8 cellular contexts compared by ENCODE assay signal in genomic region chr13:107205318-107206112, GRCh38.
A peak's percentile ranks its signal among the peaks of the same experiment; 100 is the strongest.
DNase-seq lines count a peak whose midpoint lies in the region; ATAC-seq and TF ChIP-seq lines count a peak whose summit lies in the region.

No MANE protein-coding gene starts in this region.

- H3K27me3 ChIP-seq in GM23248 (replicated peaks; ENCODE audit: insufficient read depth), result no peaks in the 10 kb centered on the region
- H3K27me3 ChIP-seq in KMS-11 (ENCODE audit: insufficient read depth, low read depth), result no peaks in the 10 kb centered on the region
- no peaks in the 10 kb centered on the region for H3K27me3 ChIP-seq in heart left ventricle

- no peak overlapping the region for H2AFZ ChIP-seq in GM23248
- no peak overlapping the region for H2AFZ ChIP-seq in KMS-11 (ENCODE audit: low read depth)

- H3K9me2 ChIP-seq in GM23248 (ENCODE audit: insufficient read depth), result no peaks in the 10 kb centered on the region

- H3K4me1 ChIP-seq in GM23248 (ENCODE audit: insufficient read depth), result peaks cover 16% of the 10 kb centered on the region
- no peaks in the 10 kb centered on the region for H3K4me1 ChIP-seq in KMS-11 (ENCODE audit: low read depth, poor library complexity, severe bottlenecking)
- peaks cover 8 to 52% (median 22%) of the 10 kb centered on the region in 12 donors for H3K4me1 ChIP-seq in heart left ventricle

- in situ Hi-C loops in GM23248 (cut with MboI), result loop anchor here (10.0 kb wide), 3 partner anchors 449 to 959 kb away; no protein-coding TSS in a partner anchor

- no peaks in the 10 kb centered on the region for H3K36me3 ChIP-seq in GM23248 (ENCODE audit: low read depth)
- no peaks in the 10 kb centered on the region for H3K36me3 ChIP-seq in KMS-11 (ENCODE audit: insufficient read depth)
- no peaks in the 10 kb centered on the region for H3K36me3 ChIP-seq in heart left ventricle

- no peaks in the 10 kb centered on the region for H3K9me3 Mint-ChIP-seq in activated naive CD8-positive, alpha-beta T cell treated with anti-CD3 and anti-CD28 coated beads for 36 hours

- DNase-seq in GM10266 (ENCODE audit: extremely low spot score), result peak; percentile 63
- DNase-seq in GM23248, result peak; percentile 73
- DNase-seq in SK-N-DZ (ENCODE audit: low spot score), result peak; percentile 78
- peak; percentile 50 for DNase-seq in activated naive CD8-positive, alpha-beta T cell treated with anti-CD3 and anti-CD28 coated beads for 36 hours
- peak; percentile 48 to 74 (median 63) for DNase-seq in heart left ventricle
- DNase-seq in retinal pigment epithelial cell (ENCODE audit: low read depth), result no peak
- DNase-seq in posterior vena cava (ENCODE audit: low spot score), result no peak

- no peaks in the 10 kb centered on the region for H3K36me3 Mint-ChIP-seq in activated naive CD8-positive, alpha-beta T cell treated with anti-CD3 and anti-CD28 coated beads for 36 hours

- no peaks in the 10 kb centered on the region for H3F3A ChIP-seq in GM23248 (ENCODE audit: insufficient read depth)

- H3K27me3 Mint-ChIP-seq in activated naive CD8-positive, alpha-beta T cell treated with anti-CD3 and anti-CD28 coated beads for 36 hours, result peaks cover 13% of the 10 kb centered on the region

- intact Hi-C loops in heart left ventricle (cut with DNase I), result loop anchor here in 2 of 10 donors (1.0 to 10.0 kb wide), 4 partner anchors 67 to 950 kb away; no protein-coding TSS in a partner anchor
- intact Hi-C loops in posterior vena cava (cut with DNase I), result loop anchor here in 1 of 2 donors (10.0 kb wide), 1 partner anchor 949 kb away; no protein-coding TSS in a partner anchor

- H3K4me1 Mint-ChIP-seq in activated naive CD8-positive, alpha-beta T cell treated with anti-CD3 and anti-CD28 coated beads for 36 hours, result peaks cover 3% of the 10 kb centered on the region

- no peak overlapping the region for H3K4me3 Mint-ChIP-seq in activated naive CD8-positive, alpha-beta T cell treated with anti-CD3 and anti-CD28 coated beads for 36 hours

- WGBS in GM23248 (ENCODE audit: low coverage in 1 of 2, low lambda C conversion rate in 2 of 2, missing lambda C conversion rate in 2 of 2), 2 experiments, result 31 to 32% methylated on average over 16 of the region's 16 CpGs
- WGBS in heart left ventricle, 4 donors, result 20 to 22% (median 21%) methylated on average over 16 of the region's 16 CpGs

- H3K4me2 ChIP-seq in GM23248 (ENCODE audit: unreplicated experiment) (no peak overlapping the region), KMS-11 (no peak overlapping the region)

- H3K9me3 ChIP-seq in GM23248 (ENCODE audit: low read depth) (no peaks in the 10 kb centered on the region), heart left ventricle (no peaks in the 10 kb centered on the region)

- TF ChIP-seq POLR2A in heart left ventricle (IDR thresholded peaks at IDR 0.05), result no peak

- TF ChIP-seq CTCF in GM10266 (IDR thresholded peaks at IDR 0.05; ENCODE audit: control insufficient read depth, insufficient read depth, low read depth, missing control alignments) (peak; percentile 98), KMS-11 (conservative IDR thresholded peaks at IDR 0.05; ENCODE audit: low read depth, low read length) (peak; percentile 86), heart left ventricle (IDR thresholded peaks at IDR 0.05) (peak; percentile 96 to 100 (median 98)), retinal pigment epithelial cell (conservative IDR thresholded peaks at IDR 0.05; ENCODE audit: low read depth, low read length) (peak; percentile 99)

- no peak overlapping the region for H3K4me3 ChIP-seq in GM23248
- H3K4me3 ChIP-seq in KMS-11 (IDR thresholded peaks at IDR 0.05; ENCODE audit: insufficient read depth, low read depth, low read length), result no peak overlapping the region
- H3K4me3 ChIP-seq in heart left ventricle, result peak overlapping the region in 1 of 12 donors; percentile 13
- no peak overlapping the region for H3K4me3 ChIP-seq in retinal pigment epithelial cell (ENCODE audit: low read length)

- H3K27ac Mint-ChIP-seq in activated naive CD8-positive, alpha-beta T cell treated with anti-CD3 and anti-CD28 coated beads for 36 hours, result no peak overlapping the region

- peak; percentile 46 to 74 (median 66) for ATAC-seq in heart left ventricle

- H3K79me2 ChIP-seq in GM23248 (ENCODE audit: insufficient read depth) (no peaks in the 10 kb centered on the region), KMS-11 (ENCODE audit: insufficient read depth, low read depth) (no peaks in the 10 kb centered on the region)

- no peak overlapping the region for H3K9ac ChIP-seq in GM23248
- no peak overlapping the region for H3K9ac ChIP-seq in KMS-11

- no peaks in the 10 kb centered on the region for H4K20me1 ChIP-seq in GM23248 (ENCODE audit: insufficient read depth)
- H4K20me1 ChIP-seq in KMS-11 (ENCODE audit: insufficient read depth), result no peaks in the 10 kb centered on the region

- H3K27ac ChIP-seq in GM23248 (no peak overlapping the region), KMS-11 (no peak overlapping the region), heart left ventricle (peak overlapping the region in 6 of 12 donors; percentile 1 to 83 (median 22))

Comparison
In these comparisons a context has a peak if more than half of its experiments do, and no peak if none do; other contexts are left out.
1. DNase-seq: peak in GM10266 (single experiment), GM23248 (single experiment), SK-N-DZ (single experiment), activated naive CD8-positive, alpha-beta T cell treated with anti-CD3 and anti-CD28 coated beads for 36 hours (single experiment) and heart left ventricle (5 of 5); none in retinal pigment epithelial cell (single experiment) and posterior vena cava (single experiment).
2. Peak in every context shown above with its lines, with median percentiles within 50 percentile points of each other: CTCF ChIP-seq.